Comparison of ENCODE assay signal across 3 cellular contexts in genomic region chr15:28655329-28656017, GRCh38. TPM values are rescaled to one million over a fixed set of nuclear protein-coding genes. Genes with fewer than 3 reads are reported as not detected.
"Had no signal": no experiment of that assay in that cellular context is flagged by ENCODE, and none has a peak within 500 bp of the region (broad histone marks: within the 10 kb centered on the region; RNA-seq: fewer than 3 reads in every experiment).

No MANE protein-coding gene starts in this region.

RNA-seq across cellular contexts. Expression of gene GOLGA8M, which starts 56.7 kb away (rescaled TPM):
- total RNA-seq: M059J, SJCRH30, SK-MEL-5 had no signal
